ENCODE assay signal across 36 cellular contexts in the genomic region with DNA sequence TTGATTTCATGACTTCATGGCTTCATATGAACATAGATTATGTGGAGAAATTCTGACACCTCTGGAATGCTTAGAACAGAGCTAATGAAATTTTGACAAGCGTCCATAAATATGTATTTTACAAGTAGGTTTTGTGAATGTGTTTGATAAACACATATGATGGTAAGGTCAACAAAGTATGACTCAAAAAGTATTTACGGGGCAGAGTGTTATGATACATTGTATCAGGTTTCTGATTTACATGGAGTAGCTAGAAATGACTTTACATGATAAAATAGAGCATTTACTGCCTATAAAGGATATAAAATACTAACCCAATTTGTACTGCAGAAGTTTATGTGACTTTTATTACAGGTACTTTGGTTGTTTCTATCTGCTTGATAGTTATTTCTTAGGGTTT.
"Had no signal": no experiment of that assay in that cellular context is flagged by ENCODE, and none has a peak within 500 bp of the region (broad histone marks: within the 10 kb centered on the region; RNA-seq: fewer than 3 reads in every experiment).

No MANE protein-coding gene starts in this region.

- H3K4me3 Mint-ChIP-seq: activated CD4-positive, alpha-beta memory T cell treated with anti-CD3 and anti-CD28 coated beads, Interleukin-2, amount 10 ng/mL, durations not matched to agents 7 days and 5 days; activated naive CD4-positive, alpha-beta T cell treated with anti-CD3 and anti-CD28 coated beads for 36 hours; activated naive CD8-positive, alpha-beta T cell; activated naive CD8-positive, alpha-beta T cell treated with anti-CD3 and anti-CD28 coated beads, Interleukin-2, amount 50 U/mL, for 24 hours; activated T-cell treated with anti-CD3 and anti-CD28 coated beads, Interleukin-2, amount 50 U/mL, for 24 hours; central memory CD8-positive, alpha-beta T cell; T-cell had no signal

- H3K27ac Mint-ChIP-seq: activated CD4-positive, alpha-beta memory T cell treated with anti-CD3 and anti-CD28 coated beads, Interleukin-2, amount 10 ng/mL, durations not matched to agents 7 days and 5 days; activated naive CD4-positive, alpha-beta T cell treated with anti-CD3 and anti-CD28 coated beads for 36 hours; activated naive CD8-positive, alpha-beta T cell; activated naive CD8-positive, alpha-beta T cell treated with anti-CD3 and anti-CD28 coated beads, Interleukin-2, amount 50 U/mL, for 24 hours; activated T-cell treated with anti-CD3 and anti-CD28 coated beads, Interleukin-2, amount 50 U/mL, for 24 hours; activated T-helper 2 cell treated with anti-CD3 and anti-CD28 coated beads, Interferon-gamma antibody, Interleukin-2, Interleukin-4, amounts not matched to agents 10 μg/mL and 5 μg/mL and 100 μg/mL, durations not matched to agents 14 hours and 24 hours and 36 hours; T-cell had no signal

- H3K4me3 ChIP-seq: cardiac muscle cell, PC-9 had no signal

- H3K27ac ChIP-seq: brain microvascular endothelial cell, cardiac muscle cell, KMS-11, PC-9, RWPE1, WERI-Rb-1 had no signal

- DNase-seq: activated CD4-positive, alpha-beta memory T cell treated with anti-CD3 and anti-CD28 coated beads, Interleukin-2, amount 10 ng/mL, durations not matched to agents 7 days and 5 days; activated CD4-positive, alpha-beta T cell treated with anti-CD3 and anti-CD28 coated beads for 1 hour; activated CD4-positive, alpha-beta T cell treated with anti-CD3 and anti-CD28 coated beads for 48 hours; activated CD4-positive, CD25-positive, alpha-beta regulatory T cell; activated gamma-delta T cell; activated naive CD4-positive, alpha-beta T cell treated with anti-CD3 and anti-CD28 coated beads for 36 hours; activated naive CD8-positive, alpha-beta T cell treated with anti-CD3 and anti-CD28 coated beads, Interleukin-2, amount 50 U/mL, for 24 hours; activated T-cell treated with anti-CD3 and anti-CD28 coated beads, Interleukin-2, amount 50 U/mL, for 24 hours; anterior cingulate cortex; brain microvascular endothelial cell; MM.1S; NCI-H1092 treated with DMSO at 0.1 percent for 48 hours; NCI-H1417; NCI-H146; NCI-H187; NCI-H2029 treated with DMSO at 0.1 percent for 48 hours; NCI-H2107; NCI-H2171; NCI-H510A; NCI-H526; NCI-H748 treated with DMSO at 0.1 percent for 48 hours; NK-92 treated with Interleukin-12 subunit alpha and Interleukin-12 subunit beta, amount 100 ng/mL, for 24 hours; SIG-M5; T-cell; T-helper 2 cell; T-helper 9 cell; WERI-Rb-1 had no signal

- H3K27me3 Mint-ChIP-seq: activated CD4-positive, alpha-beta memory T cell treated with anti-CD3 and anti-CD28 coated beads, Interleukin-2, amount 10 ng/mL, durations not matched to agents 7 days and 5 days; activated naive CD8-positive, alpha-beta T cell; activated naive CD8-positive, alpha-beta T cell treated with anti-CD3 and anti-CD28 coated beads, Interleukin-2, amount 50 U/mL, for 24 hours; activated T-cell treated with anti-CD3 and anti-CD28 coated beads, Interleukin-2, amount 50 U/mL, for 24 hours; T-cell had no signal

- H3K9ac ChIP-seq: KMS-11 had no signal

- H3K36me3 ChIP-seq: brain microvascular endothelial cell, cardiac muscle cell, WERI-Rb-1 had no signal

- H3K4me1 Mint-ChIP-seq: activated naive CD8-positive, alpha-beta T cell treated with anti-CD3 and anti-CD28 coated beads, Interleukin-2, amount 50 U/mL, for 24 hours; central memory CD8-positive, alpha-beta T cell had no signal

- H3K36me3 Mint-ChIP-seq: activated naive CD8-positive, alpha-beta T cell; T-cell had no signal

- ATAC-seq: activated naive CD8-positive, alpha-beta T cell treated with anti-CD3 and anti-CD28 coated beads, Interleukin-2, amount 50 U/mL, for 24 hours; Right ventricle myocardium inferior; SK-N-SH treated with all-trans-retinoic acid at 6 μM for 48 hours; T-cell had no signal

- H3K4me2 ChIP-seq: KMS-11, PC-9 had no signal

- H3K27me3 ChIP-seq: brain microvascular endothelial cell, cardiac muscle cell had no signal
